Comparison of ENCODE assay signal across 8 cellular contexts in genomic region chr9:92325269-92325990, GRCh38. TPM values are rescaled to one million over a fixed set of nuclear protein-coding genes. Genes with fewer than 3 reads are reported as not detected.
A peak's percentile ranks its signal among the peaks of the same experiment; 100 is the strongest.
DNase-seq lines count a peak whose midpoint lies in the region; ATAC-seq, FAIRE-seq and TF ChIP-seq lines count a peak whose summit lies in the region.

CENPP (plus strand) TSS chr9:92325953.
NOL8 (minus strand) TSS chr9:92325350; CDS start chr9:92324161, 1,189 bp downstream.

- peaks cover 0 to 16% (median 8%) of the 10 kb centered on the region in 3 donors for H3K4me1 ChIP-seq in pancreas
- peaks cover 0 to 22% (median 18%) of the 10 kb centered on the region in 4 donors for H3K4me1 ChIP-seq in tibial artery

- H3K27ac ChIP-seq in pancreas, result peak within 1 kb of the TSS; percentile 96 to 98 (median 97)
- H3K27ac ChIP-seq in tibial artery, result peak within 1 kb of the TSS; percentile 90 to 91

- H3K4me3 ChIP-seq in GM12875 (ENCODE audit: low read depth, low read length) (peak within 1 kb of the TSS; percentile 83), pancreas (peak within 1 kb of the TSS; percentile 61 to 84 (median 74)), tibial artery (peak within 1 kb of the TSS; percentile 67 to 70)

- H3K27me3 ChIP-seq in pancreas (no peaks in the 10 kb centered on the region), tibial artery (no peaks in the 10 kb centered on the region)

- ATAC-seq in HG02759 (IDR thresholded peaks at IDR 0.05; ENCODE audit: unreplicated experiment) (peak; percentile 95), Right ventricle myocardium superior (ENCODE audit: poor library complexity) (peak; percentile 99), pancreas (peak; percentile 97 to 99 (median 98))

- H3K9me3 ChIP-seq in pancreas, result no peaks in the 10 kb centered on the region
- H3K9me3 ChIP-seq in tibial artery, result no peaks in the 10 kb centered on the region

- no peak for FAIRE-seq in pancreas (lab: Jason Lieb, UNC)

- 0% methylated on average over 55 of the region's 55 CpGs for WGBS in pancreas, 2 donors

- TF ChIP-seq CTCF in GM12875 (IDR thresholded peaks at IDR 0.05; ENCODE audit: borderline replicate concordance, insufficient read depth, low read depth, low read length), result no peak
- TF ChIP-seq CTCF in pancreas (IDR thresholded peaks at IDR 0.05), result no peak
- TF ChIP-seq CTCF in tibial artery (IDR thresholded peaks at IDR 0.05), result no peak

- DNase-seq in NCI-H128 (lab: John Stamatoyannopoulos, UW; ENCODE audit: unreplicated experiment) (peak; percentile 71), SW 1271 (lab: John Stamatoyannopoulos, UW) (peak; percentile 58 to 94), Right ventricle myocardium superior (peak; percentile 89), pancreas (peak; percentile 67 to 90 (median 82)), tibial artery (peak; percentile 85 to 90)
- peak; percentile 59 for DNase-seq in activated naive CD8-positive, alpha-beta T cell treated with anti-CD3 and anti-CD28 coated beads, Interleukin-2, amount 50 U/mL, for 16 hours (ENCODE audit: low read depth, low spot score)

- intact Hi-C loops in Right ventricle myocardium superior (cut with DNase I), result no loop called here
- intact Hi-C loops in pancreas (cut with DNase I), result no loop called here
- intact Hi-C loops in tibial artery (cut with DNase I; ENCODE audit: low total_unique reads), result no loop called here

- H3K36me3 ChIP-seq in pancreas (peaks cover 0 to 3% (median 0%) of the 10 kb centered on the region in 3 donors), tibial artery (peaks cover 17 to 22% (median 21%) of the 10 kb centered on the region in 3 donors)

RNA-seq across cellular contexts. Expression of gene CENPP, which starts in this region (rescaled TPM):
- total RNA-seq in Right ventricle myocardium superior (3.0 TPM), pancreas (1 to 10 TPM; 1.0 to 2.7 (median 2.3) TPM)
- polyA plus RNA-seq in pancreas, result 1 to 10 TPM in 1 of 2 donors, under 1 TPM in 1; 0.46 to 1.1 TPM

RNA-seq across cellular contexts. Expression of gene NOL8, which starts in this region (rescaled TPM):
- 12.4 TPM for total RNA-seq in Right ventricle myocardium superior
- total RNA-seq in pancreas, result 10 to 100 TPM in 5 of 6 donors, 1 to 10 TPM in 1; 9.7 to 20.0 (median 13.3) TPM
- polyA plus RNA-seq in pancreas, result 10 to 100 TPM; 15.5 to 20.6 TPM

Comparison
In these comparisons a context has a peak if more than half of its experiments do, and no peak if none do; other contexts are left out.
1. Peak in every context shown above with its lines: DNase-seq, ATAC-seq, H3K4me3 ChIP-seq and H3K27ac ChIP-seq.